Comparison of ENCODE assay signal across 21 cellular contexts in genomic region chr13:93118081-93118615, GRCh38.
DNase-seq lines count a peak whose midpoint lies in the region; ATAC-seq lines count a peak whose summit lies in the region.
"Had no signal": no experiment of that assay in that cellular context is flagged by ENCODE, and none has a peak within 500 bp of the region (broad histone marks: within the 10 kb centered on the region; RNA-seq: fewer than 3 reads in every experiment).

No MANE protein-coding gene starts in this region.

- in situ Hi-C loops in KBM-7 (cut with MboI; ENCODE audit: low pct_unique_long_range_greater_than_20kb, low sequenced_read_pairs) = no loop called here

- H3K4me3 Mint-ChIP-seq in activated T-cell treated with anti-CD3 and anti-CD28 coated beads, Interleukin-2, amount 50 U/mL, for 4 hours = no peak overlapping the region
- H3K4me3 Mint-ChIP-seq: CD14-positive monocyte, T-helper 17 cell had no signal

- no peaks in the 10 kb centered on the region for H3K36me3 ChIP-seq in SJCRH30
- H3K36me3 ChIP-seq: SJSA1 had no signal

- H3K36me3 Mint-ChIP-seq in activated T-cell treated with anti-CD3 and anti-CD28 coated beads, Interleukin-2, amount 50 U/mL, for 4 hours (ENCODE audit: insufficient read depth) = no peaks in the 10 kb centered on the region
- H3K36me3 Mint-ChIP-seq: CD14-positive monocyte had no signal

- H3K27me3 ChIP-seq in SJCRH30 = no peaks in the 10 kb centered on the region

- H3K4me1 ChIP-seq in SJCRH30 = peaks cover 8% of the 10 kb centered on the region
- H3K4me1 ChIP-seq: SJSA1 had no signal

- H3K9me3 Mint-ChIP-seq in activated T-cell treated with anti-CD3 and anti-CD28 coated beads, Interleukin-2, amount 50 U/mL, for 4 hours = peaks cover 10% of the 10 kb centered on the region

- ATAC-seq in HG02885 (IDR thresholded peaks at IDR 0.05; ENCODE audit: poor library complexity, unreplicated experiment) = no peak
- no peak for ATAC-seq in activated T-cell treated with anti-CD3 and anti-CD28 coated beads, Interleukin-2, amount 50 U/mL, for 4 hours
- ATAC-seq: T-helper 17 cell had no signal

- H3K27me3 Mint-ChIP-seq in activated T-cell treated with anti-CD3 and anti-CD28 coated beads, Interleukin-2, amount 50 U/mL, for 4 hours (ENCODE audit: low read depth) = no peaks in the 10 kb centered on the region
- H3K27me3 Mint-ChIP-seq: T-helper 17 cell had no signal

- peak; percentile 45 for DNase-seq in KBM-7
- DNase-seq in SJCRH30 = peak; percentile 68 to 86
- DNase-seq in foreskin melanocyte = peak; percentile 1
- no peak for DNase-seq in NCI-H2196 (lab: John Stamatoyannopoulos, UW; ENCODE audit: unreplicated experiment)
- DNase-seq in mesenteric fat pad (ENCODE audit: low spot score) = no peak
- DNase-seq in activated T-cell treated with anti-CD3 and anti-CD28 coated beads, Interleukin-2, amount 50 U/mL, for 4 hours = no peak
- DNase-seq: ACHN, COR-L47, DMS 273 treated with DMSO at 0.1 percent for 48 hours, MM.1S, NCI-H1092, NCI-H1436 treated with DMSO at 0.1 percent for 48 hours, NCI-H2029, NCI-H2171, NCI-H446 treated with DMSO at 0.1 percent for 48 hours, NCI-H82, T-helper 17 cell had no signal

- peak overlapping the region; percentile 11 for H3K27ac ChIP-seq in SJCRH30
- H3K27ac ChIP-seq: KMS-11, SJSA1 had no signal

- H3K4me3 ChIP-seq in SJCRH30 = no peak overlapping the region
- H3K4me3 ChIP-seq: SJSA1 had no signal

- no peaks in the 10 kb centered on the region for H3K9me3 ChIP-seq in SJCRH30 (replicated peaks)
- H3K9me3 ChIP-seq: SJSA1 had no signal

- no peaks in the 10 kb centered on the region for H3K4me1 Mint-ChIP-seq in activated T-cell treated with anti-CD3 and anti-CD28 coated beads, Interleukin-2, amount 50 U/mL, for 4 hours (ENCODE audit: low read depth)
- H3K4me1 Mint-ChIP-seq: CD14-positive monocyte, T-helper 17 cell had no signal

Comparison
In these comparisons a context has a peak if more than half of its experiments do, and no peak if none do; other contexts are left out.
1. DNase-seq: peak in KBM-7 (single experiment), SJCRH30 (2 of 2) and foreskin melanocyte (single experiment); none in NCI-H2196 (single experiment), mesenteric fat pad (single experiment) and activated T-cell treated with anti-CD3 and anti-CD28 coated beads, Interleukin-2, amount 50 U/mL, for 4 hours (single experiment).